Comparison of ENCODE assay signal across 12 cellular contexts in genomic region chr17:55430531-55431228, GRCh38. TPM values are rescaled to one million over a fixed set of nuclear protein-coding genes. Genes with fewer than 3 reads are reported as not detected.
DNase-seq lines count a peak whose midpoint lies in the region; ATAC-seq and TF ChIP-seq lines count a peak whose summit lies in the region.
"Had no signal": no experiment of that assay in that cellular context is flagged by ENCODE, and none has a peak within 500 bp of the region (broad histone marks: within the 10 kb centered on the region; RNA-seq: fewer than 3 reads in every experiment).

No MANE protein-coding gene starts in this region.

- H3K36me3 Mint-ChIP-seq in mesothelial cell of epicardium = no peaks in the 10 kb centered on the region
- no peaks in the 10 kb centered on the region for H3K36me3 Mint-ChIP-seq in activated CD4-positive, alpha-beta T cell treated with anti-CD3 and anti-CD28 coated beads for 36 hours (ENCODE audit: low read depth)
- H3K36me3 Mint-ChIP-seq: activated naive CD8-positive, alpha-beta T cell treated with anti-CD3 and anti-CD28 coated beads, Interleukin-2, amount 10 ng/mL, durations not matched to agents 7 days and 5 days had no signal

- WGBS in prostate gland = 83% methylated on average over 4 of the region's 4 CpGs

- H3K4me1 Mint-ChIP-seq in mesothelial cell of epicardium = peaks cover 46% of the 10 kb centered on the region
- H3K4me1 Mint-ChIP-seq in activated CD4-positive, alpha-beta T cell treated with anti-CD3 and anti-CD28 coated beads for 36 hours = peaks cover 28% of the 10 kb centered on the region

- TF ChIP-seq POLR2A in prostate gland (IDR thresholded peaks at IDR 0.05) = no peak

- peak overlapping the region; percentile 85 for H3K27ac ChIP-seq in 22Rv1
- no peak overlapping the region for H3K27ac ChIP-seq in prostate gland
- H3K27ac ChIP-seq: upper lobe of left lung had no signal

- CTCF ChIA-PET in activated CD4-positive, alpha-beta T cell treated with anti-CD3 and anti-CD28 coated beads for 36 hours (lab: Charles Lee) = interaction anchor here (1.5 to 2.0 kb wide), 2 partner anchors 11 to 84 kb away, joined by 3 to 5 read pairs; no protein-coding TSS in a partner anchor

- H3K9me3 ChIP-seq in prostate gland = no peaks in the 10 kb centered on the region
- H3K9me3 ChIP-seq: upper lobe of left lung had no signal

- no peaks in the 10 kb centered on the region for H3K9me3 Mint-ChIP-seq in mesothelial cell of epicardium
- H3K9me3 Mint-ChIP-seq in activated CD4-positive, alpha-beta T cell treated with anti-CD3 and anti-CD28 coated beads for 36 hours (ENCODE audit: low read depth) = no peaks in the 10 kb centered on the region
- H3K9me3 Mint-ChIP-seq: activated naive CD8-positive, alpha-beta T cell treated with anti-CD3 and anti-CD28 coated beads, Interleukin-2, amount 10 ng/mL, durations not matched to agents 7 days and 5 days had no signal

- POLR2A ChIA-PET in activated CD4-positive, alpha-beta T cell treated with anti-CD3 and anti-CD28 coated beads for 36 hours (lab: Charles Lee) = no interaction called here

- no peaks in the 10 kb centered on the region for H3K36me3 ChIP-seq in prostate gland
- H3K36me3 ChIP-seq: upper lobe of left lung had no signal

- no peak overlapping the region for H3K4me3 Mint-ChIP-seq in mesothelial cell of epicardium
- no peak overlapping the region for H3K4me3 Mint-ChIP-seq in activated CD4-positive, alpha-beta T cell treated with anti-CD3 and anti-CD28 coated beads for 36 hours
- H3K4me3 Mint-ChIP-seq: activated naive CD8-positive, alpha-beta T cell treated with anti-CD3 and anti-CD28 coated beads, Interleukin-2, amount 10 ng/mL, durations not matched to agents 7 days and 5 days had no signal

- DNase-seq in HT1080 (ENCODE audit: low read depth) (peak; percentile 24), amniotic epithelial cell (ENCODE audit: low read depth) (peak; percentile 66), mesothelial cell of epicardium (ENCODE audit: low spot score in 2 of 2, unreplicated experiment in 2 of 2) (no peak), prostate gland (ENCODE audit: low spot score) (no peak), pons (ENCODE audit: low spot score) (no peak)
- DNase-seq in stimulated activated CD4-positive, alpha-beta T cell treated with anti-CD3 and anti-CD28 coated beads, Interleukin-2, amount 100 ng/mL, for 24 hours = no peak
- no peak for DNase-seq in activated CD4-positive, alpha-beta T cell treated with anti-CD3 and anti-CD28 coated beads for 36 hours
- DNase-seq: activated CD8-positive, alpha-beta memory T cell treated with anti-CD3 and anti-CD28 coated beads, Interleukin-2, amount 50 U/mL, for 4 hours; activated naive CD8-positive, alpha-beta T cell treated with anti-CD3 and anti-CD28 coated beads, Interleukin-2, amount 10 ng/mL, durations not matched to agents 7 days and 5 days; stimulated activated CD4-positive, alpha-beta T cell treated with anti-CD3 and anti-CD28 coated beads, Interleukin-12 subunit alpha, Interleukin-12 subunit beta, amount 100 ng/mL, for 4 hours had no signal

- peaks cover 6% of the 10 kb centered on the region for H3K4me1 ChIP-seq in prostate gland (replicated peaks)

- TF ChIP-seq CTCF in 22Rv1 (IDR thresholded peaks at IDR 0.05) = no peak
- no peak for TF ChIP-seq CTCF in mesothelial cell of epicardium (IDR thresholded peaks at IDR 0.05; ENCODE audit: unreplicated experiment)
- no peak for TF ChIP-seq CTCF in prostate gland (IDR thresholded peaks at IDR 0.05)

- intact Hi-C loops in prostate gland (cut with DNase I) = no loop called here
- intact Hi-C loops in activated CD4-positive, alpha-beta T cell treated with anti-CD3 and anti-CD28 coated beads for 36 hours (cut with DNase I, micrococcal nuclease) = no loop called here

- H3K27me3 Mint-ChIP-seq in mesothelial cell of epicardium (ENCODE audit: low read depth) = no peaks in the 10 kb centered on the region
- H3K27me3 Mint-ChIP-seq in activated CD4-positive, alpha-beta T cell treated with anti-CD3 and anti-CD28 coated beads for 36 hours = peaks cover 12% of the 10 kb centered on the region

- no peak overlapping the region for H3K4me3 ChIP-seq in prostate gland
- H3K4me3 ChIP-seq: upper lobe of left lung had no signal

- H3K27ac Mint-ChIP-seq in mesothelial cell of epicardium = peak overlapping the region; percentile 65
- no peak overlapping the region for H3K27ac Mint-ChIP-seq in activated CD4-positive, alpha-beta T cell treated with anti-CD3 and anti-CD28 coated beads for 36 hours
- H3K27ac Mint-ChIP-seq: activated naive CD8-positive, alpha-beta T cell treated with anti-CD3 and anti-CD28 coated beads, Interleukin-2, amount 10 ng/mL, durations not matched to agents 7 days and 5 days had no signal

- ATAC-seq in activated CD4-positive, alpha-beta T cell treated with anti-CD3 and anti-CD28 coated beads for 36 hours = no peak

- no peaks in the 10 kb centered on the region for H3K27me3 ChIP-seq in prostate gland (replicated peaks; ENCODE audit: insufficient read depth)
- H3K27me3 ChIP-seq: upper lobe of left lung had no signal

RNA-seq across cellular contexts. Expression of gene MMD, which starts 9.0 kb away (rescaled TPM):
- total RNA-seq in HT1080 (2014; rRNA removed; shearing (Covaris generic)) = 6.4 and 13.6 TPM in 2 replicates
- 17.3 and 17.8 TPM in 2 replicates for polyA plus RNA-seq in HT1080 (2015; cell fraction: cytosol; rRNA removed)
- polyA plus RNA-seq in HT1080 (2015; cell fraction: nucleus; rRNA removed) = 6.7 and 8.4 TPM in 2 replicates
- total RNA-seq in mesothelial cell of epicardium = 36.6 to 42.4 TPM (median 37.6 TPM) in 3 replicates
- 10 to 100 TPM in 1 of 2 donors, 1 to 10 TPM in 1; 8.7 to 55.0 TPM for total RNA-seq in prostate gland
- 10 to 100 TPM; 17.4 to 19.6 TPM for total RNA-seq in activated CD4-positive, alpha-beta T cell treated with anti-CD3 and anti-CD28 coated beads for 36 hours

Comparison
In these comparisons a context has a peak if more than half of its experiments do, and no peak if none do; other contexts are left out.
1. DNase-seq: peak in HT1080 (single experiment) and amniotic epithelial cell (single experiment); none in mesothelial cell of epicardium (0 of 2), stimulated activated CD4-positive, alpha-beta T cell treated with anti-CD3 and anti-CD28 coated beads, Interleukin-2, amount 100 ng/mL, for 24 hours (0 of 2), prostate gland (single experiment), pons (single experiment) and activated CD4-positive, alpha-beta T cell treated with anti-CD3 and anti-CD28 coated beads for 36 hours (single experiment).